Comparison of ENCODE assay signal across 32 cellular contexts in the genomic region with DNA sequence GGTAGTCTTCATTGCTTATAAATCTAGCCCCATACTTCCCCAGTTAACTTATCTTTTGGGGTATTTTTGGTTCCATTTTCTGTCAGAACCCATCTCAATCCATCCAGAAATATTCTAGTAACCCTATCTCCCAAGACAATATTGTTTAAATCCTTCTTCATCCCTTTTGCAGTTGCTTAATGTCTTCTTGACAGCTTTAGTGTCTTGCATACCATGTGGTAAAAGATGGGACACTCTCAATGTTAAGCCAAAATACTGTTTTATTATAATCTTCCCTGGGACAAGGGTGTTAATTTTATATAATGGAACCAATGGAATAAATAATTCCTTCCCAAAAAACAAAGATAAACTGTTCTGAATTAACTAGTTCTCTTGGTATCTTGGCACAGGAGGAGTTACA.
"Had no signal": no experiment of that assay in that cellular context is flagged by ENCODE, and none has a peak within 500 bp of the region (broad histone marks: within the 10 kb centered on the region; RNA-seq: fewer than 3 reads in every experiment).

No MANE protein-coding gene starts in this region.

- H3K4me3 ChIP-seq: adrenal gland, ascending aorta, body of pancreas, breast epithelium, cardiac muscle cell had no signal

- DNase-seq: activated effector memory CD4-positive, alpha-beta T cell treated with anti-CD3 and anti-CD28 coated beads, Interleukin-2, amount 50 U/mL, for 16 hours; activated effector memory CD4-positive, alpha-beta T cell treated with Interleukin-2 at 50 U/mL for 16 hours; activated gamma-delta T cell; activated gamma-delta T cell treated with Interleukin-2 at 50 U/mL for 16 hours; activated naive CD4-positive, alpha-beta T cell; activated naive CD4-positive, alpha-beta T cell treated with anti-CD3 and anti-CD28 coated beads for 36 hours; activated naive CD4-positive, alpha-beta T cell treated with anti-CD3 and anti-CD28 coated beads, Interleukin-2, amount 10 ng/mL, durations not matched to agents 7 days and 5 days; activated naive CD4-positive, alpha-beta T cell treated with anti-CD3 and anti-CD28 coated beads, Interleukin-2, amount 50 U/mL, for 16 hours; activated naive CD4-positive, alpha-beta T cell treated with Interleukin-2 at 50 U/mL for 16 hours; activated naive CD8-positive, alpha-beta T cell treated with anti-CD3 and anti-CD28 coated beads for 36 hours; activated naive CD8-positive, alpha-beta T cell treated with anti-CD3 and anti-CD28 coated beads, Interleukin-2, amount 10 ng/mL, durations not matched to agents 7 days and 5 days; activated naive CD8-positive, alpha-beta T cell treated with anti-CD3 and anti-CD28 coated beads, Interleukin-2, amount 50 U/mL, for 24 hours; activated T-cell treated with anti-CD3 and anti-CD28 coated beads, Interleukin-2, amount 50 U/mL, for 1 hour; activated T-cell treated with anti-CD3 and anti-CD28 coated beads, Interleukin-2, amount 50 U/mL, for 24 hours; activated T-cell treated with anti-CD3 and anti-CD28 coated beads, Interleukin-2, amount 50 U/mL, for 4 hours; activated T-cell treated with anti-CD3 and anti-CD28 coated beads, Interleukin-2, amount 50 U/mL, for 48 hours; activated T-cell treated with anti-CD3 and anti-CD28 coated beads, Interleukin-2, amount 50 U/mL, for 72 hours; adrenal gland; amniotic stem cell; amygdala; anterior cingulate cortex; aorta; body of pancreas; brain microvascular endothelial cell; caudate nucleus; central memory CD4-positive, alpha-beta T cell; cerebellar nuclear complex had no signal

- H3K27ac ChIP-seq: adrenal gland, ascending aorta, body of pancreas, brain microvascular endothelial cell, breast epithelium, cardiac muscle cell had no signal

- FAIRE-seq: astrocyte, bronchial epithelial cell had no signal
